31 cellular contexts compared by ENCODE assay signal in the genomic region with DNA sequence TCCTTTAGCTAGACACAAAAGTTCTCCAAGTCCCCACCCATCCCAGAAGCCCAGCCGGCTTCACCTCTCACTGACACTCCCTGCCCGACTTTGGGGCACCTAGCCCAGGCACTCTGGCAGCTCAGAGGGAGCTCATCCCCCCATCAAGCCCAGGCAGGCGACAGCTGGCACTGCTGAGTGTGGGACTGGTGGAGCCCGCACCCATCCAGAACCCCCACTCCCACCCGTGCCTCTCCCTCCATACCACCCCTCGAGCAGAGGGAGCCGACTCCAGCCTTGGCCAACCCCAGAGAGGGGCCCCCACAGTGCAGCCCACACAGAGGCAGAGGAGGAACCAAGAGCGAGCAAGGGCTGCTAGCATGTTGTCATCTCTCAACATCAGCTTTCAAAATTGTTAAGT.
"Had no signal": no experiment of that assay in that cellular context is flagged by ENCODE, and none has a peak within 500 bp of the region (broad histone marks: within the 10 kb centered on the region; RNA-seq: fewer than 3 reads in every experiment).

No MANE protein-coding gene starts in this region.

- H3K27me3 ChIP-seq: heart right ventricle, hepatocyte, neural progenitor cell, neutrophil, right lobe of liver, testis, thyroid gland, transverse colon, vagina had no signal

- H3K27ac Mint-ChIP-seq: mesothelial cell of epicardium; naive B cell; natural killer cell; nephron progenitor cell; neural progenitor cell; stimulated activated naive CD8-positive, alpha-beta T cell treated with anti-CD3 and anti-CD28 coated beads, Interleukin-15, amount 100 ng/mL, for 72 hours had no signal

- H3K27me3 Mint-ChIP-seq: naive B cell; stimulated activated naive CD8-positive, alpha-beta T cell treated with anti-CD3 and anti-CD28 coated beads, Interleukin-15, amount 100 ng/mL, for 72 hours had no signal

- DNase-seq: heart right ventricle; islet precursor cell; kidney glomerular epithelial cell; left cardiac atrium; lower lobe of right lung; mammary epithelial cell; mesendoderm; naive B cell; natural killer cell; nephron progenitor cell; occipital lobe; right lobe of liver; stimulated activated CD4-positive, alpha-beta T cell treated with anti-CD3 and anti-CD28 coated beads, Interleukin-12 subunit alpha, Interleukin-12 subunit beta, amount 100 ng/mL, for 4 hours; stimulated activated CD4-positive, alpha-beta T cell treated with anti-CD3 and anti-CD28 coated beads, Interleukin-15, amount 100 ng/mL, for 24 hours; stimulated activated CD4-positive, alpha-beta T cell treated with anti-CD3 and anti-CD28 coated beads, Interleukin-2, amount 100 ng/mL, for 24 hours; stimulated activated CD4-positive, alpha-beta T cell treated with anti-CD3 and anti-CD28 coated beads, Interleukin-4, amount 100 ng/mL, for 1 hour; stimulated activated naive CD4-positive, alpha-beta T cell treated with Interleukin-2 at 50 U/mL for 16 hours; stimulated activated naive CD8-positive, alpha-beta T cell treated with anti-CD3 and anti-CD28 coated beads, Interleukin-15, amount 100 ng/mL, for 72 hours; substantia nigra; thyroid gland; transverse colon had no signal

- H3K9me3 ChIP-seq: lower lobe of right lung, neutrophil, psoas muscle, right lobe of liver, testis, thyroid gland, transverse colon, vagina had no signal

- H3K36me3 ChIP-seq: heart right ventricle, lower lobe of right lung, neural progenitor cell, neutrophil, right lobe of liver, thyroid gland, transverse colon, vagina had no signal

- H3K4me1 Mint-ChIP-seq: mesothelial cell of epicardium; naive B cell; natural killer cell; nephron progenitor cell; stimulated activated naive CD8-positive, alpha-beta T cell treated with anti-CD3 and anti-CD28 coated beads, Interleukin-15, amount 100 ng/mL, for 72 hours had no signal

- H3K36me3 Mint-ChIP-seq: mesothelial cell of epicardium, naive B cell, neural progenitor cell had no signal

- H3K4me3 ChIP-seq: heart right ventricle, hepatocyte, lower lobe of right lung, neural progenitor cell, psoas muscle, right lobe of liver, smooth muscle cell, testis, thyroid gland, transverse colon, vagina had no signal

- H3K4me3 Mint-ChIP-seq: mesothelial cell of epicardium; naive B cell; natural killer cell; nephron progenitor cell; neural progenitor cell; stimulated activated naive CD8-positive, alpha-beta T cell treated with anti-CD3 and anti-CD28 coated beads, Interleukin-15, amount 100 ng/mL, for 72 hours had no signal

- ATAC-seq: heart right ventricle; left cardiac atrium; left lobe of liver; natural killer cell; psoas muscle; right lobe of liver; stimulated activated naive CD8-positive, alpha-beta T cell treated with anti-CD3 and anti-CD28 coated beads, Interleukin-15, amount 100 ng/mL, for 72 hours had no signal

- H3K9me3 Mint-ChIP-seq: mesothelial cell of epicardium, neural progenitor cell had no signal

- H3K27ac ChIP-seq: heart right ventricle, hepatocyte, lower lobe of right lung, neural progenitor cell, neutrophil, parathyroid adenoma, psoas muscle, right lobe of liver, testis, thyroid gland, transverse colon, vagina had no signal

- H3K4me1 ChIP-seq: heart right ventricle, lower lobe of right lung, neural progenitor cell, parathyroid adenoma, psoas muscle, right lobe of liver, testis, thyroid gland, transverse colon, vagina had no signal

- H3K9ac ChIP-seq: neural progenitor cell, parathyroid adenoma had no signal
